In the genomic region with DNA sequence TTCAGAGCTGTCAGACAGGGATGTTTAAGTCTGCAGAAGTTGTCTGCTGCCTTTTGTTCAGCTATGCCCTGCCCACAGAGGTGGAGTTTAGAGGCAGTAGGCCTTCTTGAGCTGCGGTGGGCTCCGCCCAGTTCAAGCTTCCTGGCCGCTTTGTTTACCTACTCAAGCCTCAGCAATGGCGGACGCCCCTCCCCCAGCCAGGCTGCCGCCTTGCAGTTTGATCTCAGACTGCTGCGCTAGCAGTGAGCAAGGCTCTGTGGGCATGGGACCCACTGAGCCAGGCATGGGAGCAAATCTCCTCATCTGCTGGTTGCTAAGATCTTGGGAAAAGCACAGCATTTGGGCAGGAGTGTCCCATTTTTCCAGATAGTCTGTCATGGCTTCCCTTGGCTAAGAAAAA, we compare ENCODE assay signal across 1 cellular context.
A peak's percentile ranks its signal among the peaks of the same experiment; 100 is the strongest.
TF ChIP-seq lines count a peak whose summit lies in the region.

No MANE protein-coding gene starts in this region.

TF ChIP-seq in H1, 55 proteins besides CTCF, POLR2A, EP300 and RAD21:
- TF ChIP-seq YY1 (IDR thresholded peaks at IDR 0.05; ENCODE audit: low read depth, low read length), result peak; percentile 58; the same call in 1 of the 2 replicates
TF ChIP-seq in H1: peak in this region for 1; not testable (repeated sequence) for 54.
